Comparison of ENCODE assay signal across 25 cellular contexts in the genomic region with DNA sequence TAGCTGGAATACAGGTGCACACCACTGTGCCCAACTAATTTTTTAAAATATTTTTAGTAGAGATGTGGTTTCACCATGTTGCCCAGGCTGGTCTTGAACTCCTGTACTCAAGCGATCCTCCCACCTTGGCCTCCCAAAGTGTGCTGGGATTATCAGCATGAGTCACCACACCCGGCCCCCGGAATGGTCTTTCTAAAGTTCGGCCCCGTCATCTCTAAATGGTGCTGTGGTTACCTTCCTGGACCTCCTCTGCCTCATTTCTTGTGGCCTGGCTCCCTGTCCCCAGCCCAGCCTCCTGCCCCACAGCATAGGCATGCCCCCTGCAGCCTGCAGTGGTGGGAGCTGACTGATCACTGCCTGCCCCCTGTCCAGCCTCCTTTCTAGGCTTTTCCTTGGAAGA. TPM values are rescaled to one million over a fixed set of nuclear protein-coding genes. Genes with fewer than 3 reads are reported as not detected.
"Had no signal": no experiment of that assay in that cellular context is flagged by ENCODE, and none has a peak within 500 bp of the region (broad histone marks: within the 10 kb centered on the region; RNA-seq: fewer than 3 reads in every experiment).

No MANE protein-coding gene starts in this region.

- ATAC-seq: activated CD8-positive, alpha-beta memory T cell treated with anti-CD3 and anti-CD28 coated beads, Interleukin-2, amount 10 ng/mL, durations not matched to agents 7 days and 5 days; body of pancreas; SK-N-SH treated with all-trans-retinoic acid at 6 μM for 48 hours had no signal

- DNase-seq: activated B cell treated with CpG ODN at 0.5 μM for 24 hours; activated CD4-positive, alpha-beta T cell treated with anti-CD3 and anti-CD28 coated beads for 1 hour; activated CD4-positive, alpha-beta T cell treated with anti-CD3 and anti-CD28 coated beads, Interleukin-2, amount 10 ng/mL, durations not matched to agents 24 days and 14 days; activated CD4-positive, alpha-beta T cell treated with anti-CD3 and anti-CD28 coated beads, Interleukin-2, amount 50 U/mL, for 48 hours; activated CD8-positive, alpha-beta memory T cell treated with anti-CD3 and anti-CD28 coated beads, Interleukin-2, amount 10 ng/mL, durations not matched to agents 7 days and 5 days; activated effector memory CD4-positive, alpha-beta T cell treated with Interleukin-2 at 50 U/mL for 16 hours; activated naive CD4-positive, alpha-beta T cell; activated T-cell treated with anti-CD3 and anti-CD28 coated beads, Interleukin-2, amount 50 U/mL, for 24 hours; body of pancreas; central memory CD4-positive, alpha-beta T cell; Karpas-422; NCI-H1105 treated with DMSO at 0.1 percent for 48 hours; NCI-H1436 treated with DMSO at 0.1 percent for 48 hours; NCI-H187; NCI-H2081; NCI-H446; NCI-H524; Peyer's patch; SHP77; SW 1271 had no signal

- H3K27me3 ChIP-seq: ascending aorta, body of pancreas, Peyer's patch had no signal

- H3K36me3 ChIP-seq: ascending aorta, Peyer's patch, SJSA1 had no signal

- H3K27ac ChIP-seq: ascending aorta, body of pancreas, Peyer's patch, SJSA1 had no signal

- H3K4me3 ChIP-seq: ascending aorta, body of pancreas, Peyer's patch, SJSA1 had no signal

- H3K9me3 ChIP-seq: ascending aorta, body of pancreas, Peyer's patch, SJSA1 had no signal

RNA-seq across cellular contexts. Expression of a gene that starts 33.4 kb away (rescaled TPM):
- total RNA-seq: activated B cell treated with CpG ODN at 0.5 μM for 24 hours; activated CD4-positive, alpha-beta T cell treated with anti-CD3 and anti-CD28 coated beads, Interleukin-2, amount 10 ng/mL, durations not matched to agents 24 days and 14 days; activated CD8-positive, alpha-beta memory T cell treated with anti-CD3 and anti-CD28 coated beads, Interleukin-2, amount 10 ng/mL, durations not matched to agents 7 days and 5 days; activated T-helper 1 cell treated with anti-CD3 and anti-CD28 coated beads, Interleukin-12 subunit alpha, Interleukin-12 subunit beta, Interleukin-2, Interleukin-4 antibody, amounts not matched to agents 30 ng/mL and 10 ng/mL and 1 ng/mL, durations not matched to agents 14 hours and 24 hours and 36 hours; ascending aorta; body of pancreas; bronchial epithelial cell; Peyer's patch; SJSA1 had no signal

RNA-seq across cellular contexts. Expression of a gene that starts 33.5 kb away (rescaled TPM):
- total RNA-seq: activated B cell treated with CpG ODN at 0.5 μM for 24 hours; activated CD4-positive, alpha-beta T cell treated with anti-CD3 and anti-CD28 coated beads, Interleukin-2, amount 10 ng/mL, durations not matched to agents 24 days and 14 days; activated CD8-positive, alpha-beta memory T cell treated with anti-CD3 and anti-CD28 coated beads, Interleukin-2, amount 10 ng/mL, durations not matched to agents 7 days and 5 days; activated T-helper 1 cell treated with anti-CD3 and anti-CD28 coated beads, Interleukin-12 subunit alpha, Interleukin-12 subunit beta, Interleukin-2, Interleukin-4 antibody, amounts not matched to agents 30 ng/mL and 10 ng/mL and 1 ng/mL, durations not matched to agents 14 hours and 24 hours and 36 hours; ascending aorta; bronchial epithelial cell; SJSA1 had no signal
